ENCODE assay signal across 25 cellular contexts in the genomic region with DNA sequence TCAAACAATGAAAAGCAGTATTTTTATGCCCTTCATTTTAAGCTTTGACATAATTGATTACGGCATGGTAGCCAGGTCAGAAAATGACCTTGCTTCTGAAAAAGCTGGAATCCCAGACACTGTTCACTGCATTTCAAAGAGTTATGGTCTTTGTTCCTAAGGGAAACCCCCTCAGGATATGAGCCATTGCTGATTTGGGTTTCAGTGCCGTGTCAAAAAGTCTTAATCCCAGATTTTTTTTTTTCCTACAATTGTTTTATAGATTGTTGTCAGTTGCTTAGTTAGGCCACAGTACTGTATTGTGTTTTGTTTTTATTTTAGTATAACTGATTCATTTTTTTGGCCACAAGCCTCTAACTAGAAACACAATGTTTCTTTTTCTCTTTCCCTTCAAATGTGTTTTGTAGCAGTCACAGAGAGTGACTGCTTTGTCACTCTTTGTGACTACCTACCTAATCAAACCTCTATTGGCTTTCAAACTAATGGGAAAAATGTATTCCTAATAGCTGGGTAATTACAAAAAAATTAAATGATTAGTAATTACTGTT. TPM values are rescaled to one million over a fixed set of nuclear protein-coding genes. Genes with fewer than 3 reads are reported as not detected.
DNase-seq lines count a peak whose midpoint lies in the region; ATAC-seq and TF ChIP-seq lines count a peak whose summit lies in the region.
"Had no signal": no experiment of that assay in that cellular context is flagged by ENCODE, and none has a peak within 500 bp of the region (broad histone marks: within the 10 kb centered on the region; RNA-seq: fewer than 3 reads in every experiment).

No MANE protein-coding gene starts in this region.

- DNase-seq in SK-MEL-5 (ENCODE audit: low read depth, low spot score) (peak; percentile 8), dermis blood vessel endothelial cell (peak; percentile 83), substantia nigra (lab: John Stamatoyannopoulos, UW) (no peak), HEK293T (ENCODE audit: extremely low spot score) (no peak), HPDE6-E6E7 (ENCODE audit: extremely low spot score) (no peak), RPMI8226 (no peak)
- DNase-seq: activated B cell treated with CpG ODN at 0.5 μM for 24 hours; activated CD4-positive, alpha-beta T cell treated with anti-CD3 and anti-CD28 coated beads, Interleukin-2, amount 50 U/mL, for 1 hour; activated naive CD4-positive, alpha-beta T cell treated with anti-CD3 and anti-CD28 coated beads, Interleukin-2, amount 50 U/mL, for 16 hours; amniotic stem cell; CD8-positive, alpha-beta T cell; cortex of kidney; DMS 273 treated with DMSO at 0.1 percent for 48 hours; EL; glutamatergic neuron; Kasumi-1; lower lobe of right lung; NCI-H1694; NCI-H510A; sigmoid colon; stimulated activated naive CD8-positive, alpha-beta T cell treated with anti-CD3 and anti-CD28 coated beads, Interleukin-15, Interleukin-2, amounts not matched to agents 100 U/mL and 50 U/mL, for 24 hours; tibial artery had no signal

- no peaks in the 10 kb centered on the region for H3K9me3 ChIP-seq in gastroesophageal sphincter
- H3K9me3 ChIP-seq: lower lobe of right lung, sigmoid colon, tibial artery had no signal

- POLR2A ChIA-PET in HEK293T (lab: Yijun Ruan, JAX): interaction anchor here (1.0 kb wide), 1 partner anchor 11 kb away, joined by 3 read pairs; a partner anchor contains a TSS

- TF ChIP-seq EP300 in gastroesophageal sphincter (IDR thresholded peaks at IDR 0.05): no peak

- TF ChIP-seq CTCF in gastroesophageal sphincter (IDR thresholded peaks at IDR 0.05): no peak

- H3K4me3 ChIP-seq in gastroesophageal sphincter: no peak overlapping the region
- H3K4me3 ChIP-seq: lower lobe of right lung, sigmoid colon, tibial artery had no signal

- TF ChIP-seq POLR2A in gastroesophageal sphincter (IDR thresholded peaks at IDR 0.05): no peak

- H3K27me3 ChIP-seq in layer of hippocampus (ENCODE audit: control insufficient read depth, insufficient read depth, low read length) (no peaks in the 10 kb centered on the region), gastroesophageal sphincter (no peaks in the 10 kb centered on the region)
- H3K27me3 ChIP-seq: sigmoid colon, tibial artery had no signal

- no peaks in the 10 kb centered on the region for H3K36me3 ChIP-seq in gastroesophageal sphincter
- H3K36me3 ChIP-seq: lower lobe of right lung, sigmoid colon, tibial artery had no signal

- 29 to 60% methylated on average over 1 to 2 of the region's 2 CpGs for WGBS in gastroesophageal sphincter (ENCODE audit: low coverage in 1 of 2), 2 donors

- in situ Hi-C loops in SK-MEL-5 (cut with HindIII; ENCODE audit: low pct_unique_long_range_greater_than_20kb, low sequenced_read_pairs): no loop called here

- no peak for ATAC-seq in gastroesophageal sphincter
- ATAC-seq: Right ventricle myocardium inferior had no signal

- CTCF ChIA-PET in HEK293T (lab: Yijun Ruan, JAX): no interaction called here

- peaks cover 0 to 61% (median 0%) of the 10 kb centered on the region in 3 donors for H3K4me1 ChIP-seq in gastroesophageal sphincter

- H3K27ac ChIP-seq in layer of hippocampus (ENCODE audit: low read depth, low read length) (peak overlapping the region; percentile 35), substantia nigra (ENCODE audit: low read depth, low read length, poor library complexity, severe bottlenecking) (peak overlapping the region; percentile 2), gastroesophageal sphincter (no peak overlapping the region)
- H3K27ac ChIP-seq: lower lobe of right lung, sigmoid colon, tibial artery had no signal

TF ChIP-seq in HEK293T, 16 proteins besides CTCF, POLR2A, EP300 and RAD21:
- TF ChIP-seq FOXA1 (IDR thresholded peaks at IDR 0.05) (no peak), L3MBTL2 (conservative IDR thresholded peaks at IDR 0.05) (no peak), SP1 (IDR thresholded peaks at IDR 0.05) (no peak), TARDBP (IDR thresholded peaks at IDR 0.05) (no peak), BHLHE40 (IDR thresholded peaks at IDR 0.05; ENCODE audit: borderline replicate concordance) (no peak), LEF1 (IDR thresholded peaks at IDR 0.05; ENCODE audit: borderline replicate concordance) (no peak), ARNT (IDR thresholded peaks at IDR 0.05) (no peak), HDGF (IDR thresholded peaks at IDR 0.05; ENCODE audit: borderline replicate concordance) (no peak), FOXK2 (IDR thresholded peaks at IDR 0.05) (no peak), NFRKB (IDR thresholded peaks at IDR 0.05) (no peak), ZNF384 (IDR thresholded peaks at IDR 0.05) (no peak), ELF4 (IDR thresholded peaks at IDR 0.05) (no peak), FOXM1 (IDR thresholded peaks at IDR 0.05; ENCODE audit: borderline replicate concordance) (no peak), CTBP1 (IDR thresholded peaks at IDR 0.05; ENCODE audit: borderline replicate concordance) (no peak)

RNA-seq across cellular contexts. Expression of a gene that starts 10.3 kb away (rescaled TPM):
- total RNA-seq in SK-MEL-5 (2014; rRNA removed; shearing (Covaris generic)): 8.3 and 8.5 TPM in 2 replicates
- polyA plus RNA-seq in SK-MEL-5 (2015; cell fraction: cytosol; rRNA removed): 6.0 and 9.5 TPM in 2 replicates
- polyA plus RNA-seq in SK-MEL-5 (2015; cell fraction: nucleus; rRNA removed): 6.5 and 8.2 TPM in 2 replicates
- total RNA-seq in dermis blood vessel endothelial cell (11.7 and 17.4 TPM in 2 replicates), gastroesophageal sphincter (10 to 100 TPM; 26.4 to 35.3 (median 33.3) TPM)

Comparison
In these comparisons a context has a peak if more than half of its experiments do, and no peak if none do; other contexts are left out.
1. DNase-seq: peak in SK-MEL-5 (single experiment) and dermis blood vessel endothelial cell (single experiment); none in substantia nigra (0 of 49), HEK293T (single experiment), HPDE6-E6E7 (single experiment) and RPMI8226 (single experiment).
2. H3K27ac ChIP-seq: peak in layer of hippocampus (single experiment) and substantia nigra (single experiment); none in gastroesophageal sphincter (0 of 4).